Comparison of ENCODE assay signal across 12 cellular contexts in genomic region chr9:35687306-35687705, GRCh38. TPM values are rescaled to one million over a fixed set of nuclear protein-coding genes. Genes with fewer than 3 reads are reported as not detected.
DNase-seq lines count a peak whose midpoint lies in the region; ATAC-seq and TF ChIP-seq lines count a peak whose summit lies in the region.
"Had no signal": no experiment of that assay in that cellular context is flagged by ENCODE, and none has a peak within 500 bp of the region (broad histone marks: within the 10 kb centered on the region; RNA-seq: fewer than 3 reads in every experiment).

No MANE protein-coding gene starts in this region.

- no peaks in the 10 kb centered on the region for H3K36me3 Mint-ChIP-seq in CD4-positive, alpha-beta memory T cell
- peaks cover 37% of the 10 kb centered on the region for H3K36me3 Mint-ChIP-seq in WTC11
- H3K36me3 Mint-ChIP-seq in glutamatergic neuron (ENCODE audit: unreplicated experiment) = no peaks in the 10 kb centered on the region

- H3K4me2 ChIP-seq in skeletal muscle satellite cell (ENCODE audit: low read length) = peak overlapping the region; percentile 97

- no peaks in the 10 kb centered on the region for H3K9me3 Mint-ChIP-seq in CD4-positive, alpha-beta memory T cell
- H3K9me3 Mint-ChIP-seq in WTC11 (no peaks in the 10 kb centered on the region), glutamatergic neuron (ENCODE audit: unreplicated experiment) (peaks cover 14% of the 10 kb centered on the region)

- CTCF ChIA-PET in CD4-positive, alpha-beta memory T cell (lab: Charles Lee; ENCODE audit: partially characterized antibody) = interaction anchor here (1.7 to 2.3 kb wide), 3 partner anchors 10 to 29 kb away, joined by 4 to 35 read pairs (median 6); partner anchors contain the start of genes ARHGEF39, CCDC107 and RMRP
- CTCF ChIA-PET in WTC11 (lab: Charles Lee) = interaction anchor here (0.7 to 6.8 kb wide), 4 partner anchors 7 to 84 kb away, joined by 3 to 49 read pairs (median 14); no protein-coding TSS in a partner anchor

- no peaks in the 10 kb centered on the region for H3K27me3 Mint-ChIP-seq in CD4-positive, alpha-beta memory T cell
- H3K27me3 Mint-ChIP-seq in WTC11 (ENCODE audit: low read depth) = no peaks in the 10 kb centered on the region
- peaks cover 12% of the 10 kb centered on the region for H3K27me3 Mint-ChIP-seq in glutamatergic neuron (ENCODE audit: unreplicated experiment)

- POLR2A ChIA-PET in CD4-positive, alpha-beta memory T cell (lab: Charles Lee; ENCODE audit: partially characterized antibody) = interaction anchor here (0.8 to 12.0 kb wide), 4 partner anchors 10 to 83 kb away, joined by 4 to 160 read pairs (median 86); partner anchors contain the start of genes ARHGEF39, CCDC107, RMRP and SIT1
- POLR2A ChIA-PET in WTC11 (lab: Charles Lee) = interaction anchor here (0.6 kb wide), 1 partner anchor 72 kb away, joined by 5 read pairs; no protein-coding TSS in a partner anchor

- no peak overlapping the region for H3K27ac ChIP-seq in CD4-positive, alpha-beta memory T cell (ENCODE audit: low read depth, low read length)

- peaks cover 6 to 33% (median 16%) of the 10 kb centered on the region in 4 donors for H3K4me1 Mint-ChIP-seq in CD4-positive, alpha-beta memory T cell
- H3K4me1 Mint-ChIP-seq in WTC11 (peaks cover 23% of the 10 kb centered on the region), glutamatergic neuron (ENCODE audit: low read depth, unreplicated experiment) (peaks cover 32% of the 10 kb centered on the region)

- no peaks in the 10 kb centered on the region for H3K27me3 ChIP-seq in CD4-positive, alpha-beta memory T cell (ENCODE audit: insufficient read depth, low read length)
- no peaks in the 10 kb centered on the region for H3K27me3 ChIP-seq in skeletal muscle satellite cell (ENCODE audit: control insufficient read depth, insufficient read depth, low read length)
- H3K27me3 ChIP-seq: dorsolateral prefrontal cortex had no signal

- ATAC-seq in WTC11 (no peak), HG02763 (IDR thresholded peaks at IDR 0.05; ENCODE audit: unreplicated experiment) (no peak), GM18520 (IDR thresholded peaks at IDR 0.05; ENCODE audit: unreplicated experiment) (no peak), GM19023 (IDR thresholded peaks at IDR 0.05; ENCODE audit: unreplicated experiment) (no peak)

- no peak for TF ChIP-seq CTCF in WTC11 (IDR thresholded peaks at IDR 0.05)
- TF ChIP-seq CTCF in glutamatergic neuron (IDR thresholded peaks at IDR 0.05; ENCODE audit: partially characterized antibody, unreplicated experiment) = no peak

- H3K4me3 ChIP-seq in CD4-positive, alpha-beta memory T cell (ENCODE audit: low read length in 2 of 2) = no peak overlapping the region
- H3K4me3 ChIP-seq in skeletal muscle satellite cell (ENCODE audit: low read length) = peak overlapping the region; percentile 86

- H3K9me3 ChIP-seq in CD4-positive, alpha-beta memory T cell (ENCODE audit: control insufficient read depth in 1 of 2, low read length in 2 of 2) = no peaks in the 10 kb centered on the region
- H3K9me3 ChIP-seq in skeletal muscle satellite cell (replicated peaks; ENCODE audit: low read length) = no peaks in the 10 kb centered on the region

- H3K4me3 Mint-ChIP-seq in CD4-positive, alpha-beta memory T cell = peak overlapping the region in 6 of 8 donors; percentile 6 to 72 (median 46)
- H3K4me3 Mint-ChIP-seq in WTC11 (peak overlapping the region; percentile 48), glutamatergic neuron (ENCODE audit: unreplicated experiment) (peak overlapping the region; percentile 23)

- peak overlapping the region in 5 of 7 donors; percentile 13 to 73 (median 37) for H3K27ac Mint-ChIP-seq in CD4-positive, alpha-beta memory T cell
- peak overlapping the region; percentile 55; the same call in 1 of the 2 replicates for H3K27ac Mint-ChIP-seq in WTC11
- H3K27ac Mint-ChIP-seq in glutamatergic neuron (ENCODE audit: unreplicated experiment) = no peak overlapping the region

- no peaks in the 10 kb centered on the region for H3K36me3 ChIP-seq in CD4-positive, alpha-beta memory T cell (ENCODE audit: insufficient read depth, low read length)
- peaks cover 69% of the 10 kb centered on the region for H3K36me3 ChIP-seq in skeletal muscle satellite cell (ENCODE audit: insufficient read depth, low read length)

- DNase-seq in CD4-positive, alpha-beta memory T cell = no peak
- DNase-seq in WTC11 (ENCODE audit: low spot score) (no peak), glutamatergic neuron (no peak), dermis blood vessel endothelial cell (no peak)
- DNase-seq: activated effector memory CD4-positive, alpha-beta T cell treated with Interleukin-2 at 50 U/mL for 16 hours; dorsolateral prefrontal cortex; NCI-H2227 treated with DMSO at 0.1 percent for 48 hours; stimulated activated CD4-positive, alpha-beta T cell treated with anti-CD3 and anti-CD28 coated beads, Interleukin-2, amount 100 ng/mL, for 24 hours had no signal

- H3K4me1 ChIP-seq in CD4-positive, alpha-beta memory T cell (ENCODE audit: insufficient read depth, low read length) = peaks cover 6% of the 10 kb centered on the region
- H3K4me1 ChIP-seq in skeletal muscle satellite cell (ENCODE audit: control insufficient read depth, insufficient read depth, low read length) = peaks cover 68% of the 10 kb centered on the region

- intact Hi-C loops in CD4-positive, alpha-beta memory T cell (cut with micrococcal nuclease) = no loop called here

- H3K9ac ChIP-seq in skeletal muscle satellite cell (ENCODE audit: low read depth, low read length) = peak overlapping the region; percentile 93

TF ChIP-seq in WTC11, 78 proteins besides CTCF, POLR2A, EP300 and RAD21 (continues in another document):
- TF ChIP-seq AFF4 (CRISPR knock-in tag; IDR thresholded peaks at IDR 0.05; ENCODE audit: borderline replicate concordance) (no peak), ZBTB21 (CRISPR knock-in tag; IDR thresholded peaks at IDR 0.05; ENCODE audit: borderline replicate concordance) (no peak), FOXK1 (CRISPR knock-in tag; IDR thresholded peaks at IDR 0.05) (no peak)

RNA-seq across cellular contexts. Expression of gene TPM2, which starts 2.4 kb away (rescaled TPM):
- 10 to 100 TPM; 72.6 to 79.6 TPM for total RNA-seq in CD4-positive, alpha-beta memory T cell
- polyA plus RNA-seq in CD4-positive, alpha-beta memory T cell = under 1 TPM in 1 of 2 donors, not detected in 1; 0.79 TPM
- total RNA-seq in WTC11 (2021) (138 to 146 TPM (median 139 TPM) in 3 replicates), glutamatergic neuron (ENCODE audit: unreplicated experiment) (188 TPM), dermis blood vessel endothelial cell (10.2 and 19.6 TPM in 2 replicates)
- total RNA-seq in skeletal muscle satellite cell (2012; rRNA removed) = 601 and 847 TPM in 2 replicates

RNA-seq across cellular contexts. Expression of gene CA9, which starts 13.6 kb away (rescaled TPM):
- not detected for total RNA-seq in CD4-positive, alpha-beta memory T cell
- not detected for polyA plus RNA-seq in CD4-positive, alpha-beta memory T cell
- 1.0 to 2.1 TPM (median 1.4 TPM) in 3 replicates for total RNA-seq in WTC11 (2021)
- total RNA-seq in glutamatergic neuron (ENCODE audit: unreplicated experiment) = not detected
- 3.0 and 6.1 TPM in 2 replicates for total RNA-seq in skeletal muscle satellite cell (2012; rRNA removed)
- not detected in 2 replicates for total RNA-seq in dermis blood vessel endothelial cell

RNA-seq across cellular contexts. Expression of gene ARHGEF39, which starts 22.3 kb away (rescaled TPM):
- total RNA-seq in CD4-positive, alpha-beta memory T cell = not detected
- polyA plus RNA-seq in CD4-positive, alpha-beta memory T cell = 1 to 10 TPM; 1.0 to 1.1 TPM
- total RNA-seq in WTC11 (2021) (23.8 to 26.6 TPM (median 26.5 TPM) in 3 replicates), glutamatergic neuron (ENCODE audit: unreplicated experiment) (2.6 TPM), dermis blood vessel endothelial cell (0.34 and 3.1 TPM in 2 replicates)
- 1.8 and 3.7 TPM in 2 replicates for total RNA-seq in skeletal muscle satellite cell (2012; rRNA removed)

RNA-seq across cellular contexts. Expression of gene CCDC107, which starts 29.2 kb away (rescaled TPM):
- 10 to 100 TPM; 28.4 to 30.4 TPM for total RNA-seq in CD4-positive, alpha-beta memory T cell
- 10 to 100 TPM; 90.5 to 92.5 TPM for polyA plus RNA-seq in CD4-positive, alpha-beta memory T cell
- total RNA-seq in WTC11 (2021) (10.8 to 14.7 TPM (median 14.1 TPM) in 3 replicates), glutamatergic neuron (ENCODE audit: unreplicated experiment) (32.5 TPM), dermis blood vessel endothelial cell (8.5 and 12.4 TPM in 2 replicates)
- total RNA-seq in skeletal muscle satellite cell (2012; rRNA removed) = 10.9 and 16.6 TPM in 2 replicates

RNA-seq across cellular contexts. Expression of gene RMRP, which starts 29.5 kb away (rescaled TPM):
- over 10,000 TPM; 18,678 to 21,585 TPM for total RNA-seq in CD4-positive, alpha-beta memory T cell
- polyA plus RNA-seq in CD4-positive, alpha-beta memory T cell = 10 to 100 TPM in 1 of 2 donors, not detected in 1; 54.3 TPM
- total RNA-seq in WTC11 (2021) (23,577 to 25,958 TPM (median 25,042 TPM) in 3 replicates), glutamatergic neuron (ENCODE audit: unreplicated experiment) (35,708 TPM), dermis blood vessel endothelial cell (9,128 and 10,291 TPM in 2 replicates)
- total RNA-seq in skeletal muscle satellite cell (2012; rRNA removed) = 116,564 and 213,110 TPM in 2 replicates
